10 cellular contexts compared by ENCODE assay signal in the genomic region with DNA sequence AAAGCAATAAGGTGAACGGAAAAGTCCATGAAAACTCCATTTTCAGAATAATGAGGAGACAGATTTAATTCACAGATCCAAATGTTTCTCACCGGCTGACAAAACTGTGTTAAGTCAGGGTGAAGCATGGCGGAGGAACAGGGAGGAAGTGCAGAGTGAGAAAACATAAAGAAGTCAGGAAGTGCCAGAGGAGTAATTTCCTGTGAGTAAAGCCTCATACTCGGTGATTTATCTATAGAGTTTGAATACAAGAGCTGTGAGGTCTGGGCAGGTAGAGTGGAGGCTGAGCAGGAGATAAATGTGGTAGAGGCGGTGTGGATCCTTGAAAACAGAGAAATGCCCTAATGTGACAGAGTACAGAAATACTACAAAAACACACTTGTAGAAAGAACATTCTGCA. TPM values are rescaled to one million over a fixed set of nuclear protein-coding genes. Genes with fewer than 3 reads are reported as not detected.
DNase-seq lines count a peak whose midpoint lies in the region; ATAC-seq and TF ChIP-seq lines count a peak whose summit lies in the region.
"Had no signal": no experiment of that assay in that cellular context is flagged by ENCODE, and none has a peak within 500 bp of the region (broad histone marks: within the 10 kb centered on the region; RNA-seq: fewer than 3 reads in every experiment).

No MANE protein-coding gene starts in this region.

- H4K20me1 ChIP-seq in mammary epithelial cell (ENCODE audit: insufficient read depth, low read length): no peaks in the 10 kb centered on the region

- H3K4me1 ChIP-seq in mammary epithelial cell (ENCODE audit: insufficient read depth, low read length) (no peaks in the 10 kb centered on the region), breast epithelium (no peaks in the 10 kb centered on the region), thyroid gland (peaks cover 9 to 27% of the 10 kb centered on the region in 2 donors), ascending aorta (no peaks in the 10 kb centered on the region)

- DNase-seq in mammary epithelial cell (no peak), breast epithelium (ENCODE audit: low spot score in 2 of 2) (no peak), epithelial cell of esophagus (ENCODE audit: low read depth) (peak; percentile 37), thyroid gland (no peak), AG08395 (ENCODE audit: low spot score) (no peak), ascending aorta (ENCODE audit: low spot score in 2 of 2) (no peak)
- peak; percentile 22 to 23 for DNase-seq in activated CD4-positive, alpha-beta T cell treated with anti-CD3 and anti-CD28 coated beads, Interleukin-2, amount 50 U/mL, for 4 hours

- no peaks in the 10 kb centered on the region for H3K79me2 ChIP-seq in mammary epithelial cell (ENCODE audit: insufficient read depth, low read length)

- dilution Hi-C loops in mammary epithelial cell (cut with HindIII; ENCODE audit: low sequenced_read_pairs): no loop called here

- peak overlapping the region; percentile 46 for H2AFZ ChIP-seq in mammary epithelial cell (ENCODE audit: low read depth, low read length)

- H3K9me3 ChIP-seq in mammary epithelial cell (replicated peaks; ENCODE audit: insufficient read depth, low read length) (no peaks in the 10 kb centered on the region), breast epithelium (no peaks in the 10 kb centered on the region), thyroid gland (no peaks in the 10 kb centered on the region), ascending aorta (no peaks in the 10 kb centered on the region)
- H3K9me3 ChIP-seq: thoracic aorta had no signal

- H3K4me3 ChIP-seq in mammary epithelial cell (replicated peaks in 1 of 3; ENCODE audit: insufficient read depth in 1 of 3, low read depth in 2 of 3, low read length in 3 of 3) (no peak overlapping the region), breast epithelium (no peak overlapping the region), epithelial cell of esophagus (ENCODE audit: low read length) (no peak overlapping the region), thyroid gland (replicated peaks in 1 of 3) (no peak overlapping the region), ascending aorta (no peak overlapping the region)
- H3K4me3 ChIP-seq: thoracic aorta had no signal

- no TSS peak for BruUV-seq in mammary epithelial cell (replicated peaks; lab: Mats Ljungman, UMichigan)

- TF ChIP-seq CTCF in mammary epithelial cell (conservative IDR thresholded peaks at IDR 0.05 in 1 of 2, IDR thresholded peaks at IDR 0.05 in 1 of 2; ENCODE audit: extremely low read depth in 1 of 2, insufficient read depth in 1 of 2, low read depth in 1 of 2, low read length in 2 of 2) (no peak), breast epithelium (IDR thresholded peaks at IDR 0.05) (no peak), epithelial cell of esophagus (IDR thresholded peaks at IDR 0.05; ENCODE audit: insufficient read depth, low read depth, low read length, missing control alignments) (no peak), thyroid gland (IDR thresholded peaks at IDR 0.05) (no peak), ascending aorta (IDR thresholded peaks at IDR 0.05) (no peak)

- no peak overlapping the region for H3K4me2 ChIP-seq in mammary epithelial cell (ENCODE audit: insufficient read depth, low read depth, low read length)

- in situ Hi-C loops in mammary epithelial cell (cut with MboI; ENCODE audit: low sequenced_read_pairs in 2 of 2): no loop called here

- no peak for ATAC-seq in GM19023 (IDR thresholded peaks at IDR 0.05; ENCODE audit: unreplicated experiment)

- H3K27me3 ChIP-seq in mammary epithelial cell (ENCODE audit: insufficient read depth, low read length) (no peaks in the 10 kb centered on the region), breast epithelium (no peaks in the 10 kb centered on the region), thyroid gland (no peaks in the 10 kb centered on the region), ascending aorta (no peaks in the 10 kb centered on the region)

- WGBS in mammary epithelial cell (ENCODE audit: low coverage, missing lambda C conversion rate): 84% methylated on average over 5 of the region's 5 CpGs
- 62 to 78% methylated on average over 5 of the region's 5 CpGs for WGBS in thyroid gland, 2 donors

- intact Hi-C loops in mammary epithelial cell (cut with micrococcal nuclease): no loop called here
- intact Hi-C loops in breast epithelium (cut with DNase I; ENCODE audit: low total_unique reads): no loop called here
- intact Hi-C loops in thyroid gland (cut with DNase I): no loop called here
- intact Hi-C loops in ascending aorta (cut with DNase I): no loop called here

- H3K36me3 ChIP-seq in mammary epithelial cell (ENCODE audit: insufficient read depth, low read length) (no peaks in the 10 kb centered on the region), breast epithelium (no peaks in the 10 kb centered on the region), thyroid gland (peaks cover 0 to 11% of the 10 kb centered on the region in 2 donors), ascending aorta (peaks cover 8 to 39% of the 10 kb centered on the region in 2 donors)

- no peak overlapping the region for H3K9ac ChIP-seq in mammary epithelial cell (ENCODE audit: insufficient read depth, low read length)

- H3K27ac ChIP-seq in mammary epithelial cell (ENCODE audit: insufficient read depth, low read depth, low read length) (no peak overlapping the region), breast epithelium (no peak overlapping the region), thyroid gland (peak overlapping the region in 2 of 3 donors; percentile 6 to 20), ascending aorta (no peak overlapping the region)
- H3K27ac ChIP-seq: thoracic aorta had no signal

- no peak for TF ChIP-seq POLR2A in breast epithelium (IDR thresholded peaks at IDR 0.05)
- no peak for TF ChIP-seq POLR2A in thyroid gland (IDR thresholded peaks at IDR 0.05)

- CTCF ChIA-PET in mammary epithelial cell (lab: Charles Lee; ENCODE audit: low non-redundant PET): no interaction called here

RNA-seq across cellular contexts. Expression of a gene that starts 11.4 kb away (rescaled TPM):
- 10 to 100 TPM; 10.5 to 14.2 TPM for total RNA-seq in mammary epithelial cell
- polyA plus RNA-seq in mammary epithelial cell: 8.5 TPM
- 26.7 TPM for polyA minus RNA-seq in mammary epithelial cell
- 10 to 100 TPM; 35.0 to 39.0 (median 35.8) TPM for total RNA-seq in breast epithelium
- 10 to 100 TPM; 37.0 to 58.9 (median 57.7) TPM for total RNA-seq in thyroid gland
- 41.0 TPM for total RNA-seq in ascending aorta

RNA-seq across cellular contexts. Expression of a gene that starts 25.6 kb away (rescaled TPM):
- total RNA-seq in mammary epithelial cell (10 to 100 TPM in 1 of 2 donors, 1 to 10 TPM in 1; 2.5 to 35.8 TPM), breast epithelium (1 to 10 TPM in 1 of 3 donors, under 1 TPM in 1, not detected in 1; 0.32 to 1.3 TPM), thyroid gland (10 to 100 TPM in 1 of 4 donors, 1 to 10 TPM in 3; 5.3 to 11.7 (median 6.1) TPM), ascending aorta (not detected)
- polyA plus RNA-seq in mammary epithelial cell: 6.7 TPM
- 23.4 TPM for polyA minus RNA-seq in mammary epithelial cell
- total RNA-seq: T-helper 1 cell treated with Interleukin-12 subunit alpha and Interleukin-12 subunit beta and Interleukin-4 antibody, amounts not matched to agents 30 ng/mL and 1 ng/mL, for 36 hours had no signal

Comparison
In these comparisons a context has a peak if more than half of its experiments do, and no peak if none do; other contexts are left out.
1. DNase-seq: peak in activated CD4-positive, alpha-beta T cell treated with anti-CD3 and anti-CD28 coated beads, Interleukin-2, amount 50 U/mL, for 4 hours (2 of 2) and epithelial cell of esophagus (single experiment); none in mammary epithelial cell (single experiment), breast epithelium (0 of 2), thyroid gland (0 of 2), AG08395 (single experiment) and ascending aorta (0 of 2).
2. H3K27ac ChIP-seq: peak in thyroid gland (2 of 3); none in mammary epithelial cell (single experiment), breast epithelium (0 of 2) and ascending aorta (0 of 2).